Comparison of ENCODE assay signal across 17 cellular contexts in genomic region chr5:93107828-93108520, GRCh38.
"Had no signal": no experiment of that assay in that cellular context is flagged by ENCODE, and none has a peak within 500 bp of the region (broad histone marks: within the 10 kb centered on the region; RNA-seq: fewer than 3 reads in every experiment).

No MANE protein-coding gene starts in this region.

- H3K4me1 ChIP-seq: lower lobe of right lung had no signal

- H3K27ac Mint-ChIP-seq: activated CD8-positive, alpha-beta T cell treated with anti-CD3 and anti-CD28 coated beads for 36 hours; activated naive CD4-positive, alpha-beta T cell treated with anti-CD3 and anti-CD28 coated beads, Interleukin-2, amount 10 ng/mL, durations not matched to agents 7 days and 5 days; activated naive CD8-positive, alpha-beta T cell treated with anti-CD3 and anti-CD28 coated beads, Interleukin-2, amount 50 U/mL, for 24 hours; natural killer cell; stimulated activated naive B cell treated with anti-CD40 and anti-IgM and Interleukin-4, amounts not matched to agents 10 μg/mL and 1 μg/mL and 100 μg/mL, for 72 hours; T-helper 2 cell treated with Interferon-gamma antibody and Interleukin-4, amounts not matched to agents 5 μg/mL and 100 μg/mL, for 36 hours had no signal

- DNase-seq: activated CD4-positive, alpha-beta T cell treated with anti-CD3 and anti-CD28 coated beads for 48 hours; activated CD4-positive, CD25-positive, alpha-beta regulatory T cell; activated CD8-positive, alpha-beta T cell treated with anti-CD3 and anti-CD28 coated beads for 36 hours; activated naive CD4-positive, alpha-beta T cell treated with anti-CD3 and anti-CD28 coated beads, Interleukin-2, amount 10 ng/mL, durations not matched to agents 7 days and 5 days; activated naive CD8-positive, alpha-beta T cell treated with anti-CD3 and anti-CD28 coated beads, Interleukin-2, amount 50 U/mL, for 24 hours; activated T-cell treated with anti-CD3 and anti-CD28 coated beads, Interleukin-2, amount 50 U/mL, for 1 hour; aorta; brain microvascular endothelial cell; hippocampal formation; left colon; lower lobe of right lung; natural killer cell; stimulated activated naive B cell treated with anti-CD40 and anti-IgM and Interleukin-4, amounts not matched to agents 10 μg/mL and 1 μg/mL and 100 μg/mL, for 72 hours; upper lobe of right lung had no signal

- H3K36me3 ChIP-seq: brain microvascular endothelial cell, lower lobe of right lung, upper lobe of right lung had no signal

- H3K27ac ChIP-seq: brain microvascular endothelial cell, coronary artery, lower lobe of right lung, upper lobe of right lung had no signal

- H3K27me3 ChIP-seq: brain microvascular endothelial cell, upper lobe of right lung had no signal

- H3K4me3 Mint-ChIP-seq: activated CD8-positive, alpha-beta T cell treated with anti-CD3 and anti-CD28 coated beads for 36 hours; activated naive CD4-positive, alpha-beta T cell treated with anti-CD3 and anti-CD28 coated beads, Interleukin-2, amount 10 ng/mL, durations not matched to agents 7 days and 5 days; activated naive CD8-positive, alpha-beta T cell treated with anti-CD3 and anti-CD28 coated beads, Interleukin-2, amount 50 U/mL, for 24 hours; central memory CD8-positive, alpha-beta T cell; natural killer cell; stimulated activated naive B cell treated with anti-CD40 and anti-IgM and Interleukin-4, amounts not matched to agents 10 μg/mL and 1 μg/mL and 100 μg/mL, for 72 hours; T-helper 2 cell treated with Interferon-gamma antibody and Interleukin-4, amounts not matched to agents 5 μg/mL and 100 μg/mL, for 36 hours had no signal

- H3K4me3 ChIP-seq: coronary artery, lower lobe of right lung, upper lobe of right lung had no signal

- H3K36me3 Mint-ChIP-seq: activated naive CD4-positive, alpha-beta T cell treated with anti-CD3 and anti-CD28 coated beads, Interleukin-2, amount 10 ng/mL, durations not matched to agents 7 days and 5 days; natural killer cell; stimulated activated naive B cell treated with anti-CD40 and anti-IgM and Interleukin-4, amounts not matched to agents 10 μg/mL and 1 μg/mL and 100 μg/mL, for 72 hours had no signal

- H3K4me1 Mint-ChIP-seq: activated naive CD4-positive, alpha-beta T cell treated with anti-CD3 and anti-CD28 coated beads, Interleukin-2, amount 10 ng/mL, durations not matched to agents 7 days and 5 days; activated naive CD8-positive, alpha-beta T cell treated with anti-CD3 and anti-CD28 coated beads, Interleukin-2, amount 50 U/mL, for 24 hours; central memory CD8-positive, alpha-beta T cell; natural killer cell; stimulated activated naive B cell treated with anti-CD40 and anti-IgM and Interleukin-4, amounts not matched to agents 10 μg/mL and 1 μg/mL and 100 μg/mL, for 72 hours had no signal

- ATAC-seq: activated CD8-positive, alpha-beta T cell treated with anti-CD3 and anti-CD28 coated beads for 36 hours; activated naive CD8-positive, alpha-beta T cell treated with anti-CD3 and anti-CD28 coated beads, Interleukin-2, amount 50 U/mL, for 24 hours; left colon; lower lobe of right lung; natural killer cell; stimulated activated naive B cell treated with anti-CD40 and anti-IgM and Interleukin-4, amounts not matched to agents 10 μg/mL and 1 μg/mL and 100 μg/mL, for 72 hours; upper lobe of right lung had no signal

- H3K27me3 Mint-ChIP-seq: activated naive CD4-positive, alpha-beta T cell treated with anti-CD3 and anti-CD28 coated beads, Interleukin-2, amount 10 ng/mL, durations not matched to agents 7 days and 5 days; activated naive CD8-positive, alpha-beta T cell treated with anti-CD3 and anti-CD28 coated beads, Interleukin-2, amount 50 U/mL, for 24 hours; central memory CD8-positive, alpha-beta T cell; stimulated activated naive B cell treated with anti-CD40 and anti-IgM and Interleukin-4, amounts not matched to agents 10 μg/mL and 1 μg/mL and 100 μg/mL, for 72 hours had no signal

- H3K9me3 ChIP-seq: lower lobe of right lung, upper lobe of right lung had no signal

- H3K9me3 Mint-ChIP-seq: activated CD8-positive, alpha-beta T cell treated with anti-CD3 and anti-CD28 coated beads for 36 hours; activated naive CD4-positive, alpha-beta T cell treated with anti-CD3 and anti-CD28 coated beads, Interleukin-2, amount 10 ng/mL, durations not matched to agents 7 days and 5 days; activated naive CD8-positive, alpha-beta T cell treated with anti-CD3 and anti-CD28 coated beads, Interleukin-2, amount 50 U/mL, for 24 hours; stimulated activated naive B cell treated with anti-CD40 and anti-IgM and Interleukin-4, amounts not matched to agents 10 μg/mL and 1 μg/mL and 100 μg/mL, for 72 hours; T-helper 2 cell treated with Interferon-gamma antibody and Interleukin-4, amounts not matched to agents 5 μg/mL and 100 μg/mL, for 36 hours had no signal
